Comparison of ENCODE assay signal across 8 cellular contexts in the genomic region with DNA sequence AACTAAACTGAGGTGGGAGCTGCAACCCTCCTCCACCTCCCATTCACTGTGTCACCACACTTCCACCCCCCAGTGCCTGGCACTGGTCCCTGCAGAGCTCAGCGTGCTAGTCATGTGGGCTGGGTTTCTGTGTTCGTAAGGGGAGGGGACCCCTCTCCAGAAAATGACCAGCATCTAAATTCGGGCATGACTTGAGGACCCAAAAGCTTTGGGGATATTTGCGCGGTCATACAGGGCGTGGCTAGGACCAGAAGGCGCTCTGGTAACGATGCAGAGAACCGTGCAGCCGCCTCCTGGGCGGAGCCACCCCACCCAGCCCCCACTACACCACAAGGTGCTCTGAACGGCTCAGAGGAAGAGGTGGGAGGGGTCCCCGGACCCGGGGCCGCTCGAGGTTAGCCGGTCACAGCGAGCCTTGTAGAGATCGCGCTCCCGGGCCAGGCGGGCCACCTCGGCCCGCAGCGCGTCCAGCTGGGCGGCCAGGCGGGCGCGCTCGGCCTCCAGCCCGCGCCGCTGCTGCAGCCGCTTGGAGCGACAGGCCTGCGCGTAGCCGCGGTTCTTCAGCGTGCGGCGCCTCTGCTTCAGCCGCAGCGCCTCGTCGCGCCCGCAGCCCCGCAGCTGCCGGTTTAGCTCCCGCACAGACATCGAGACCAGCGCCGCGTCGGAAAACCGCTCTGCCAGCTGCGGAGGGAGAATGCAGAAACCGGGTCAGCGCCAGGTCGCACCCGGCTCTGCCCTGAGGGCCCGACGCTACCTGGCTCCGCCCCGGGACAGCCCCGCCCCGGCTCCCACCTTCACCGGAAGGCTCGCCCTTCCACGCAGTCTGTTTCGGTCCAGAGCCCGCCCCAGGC. TPM values are rescaled to one million over a fixed set of nuclear protein-coding genes. Genes with fewer than 3 reads are reported as not detected.
DNase-seq lines count a peak whose midpoint lies in the region; ATAC-seq and TF ChIP-seq lines count a peak whose summit lies in the region.

No MANE protein-coding gene starts in this region.

- H4K20me1 ChIP-seq in OCI-LY7 (ENCODE audit: insufficient read depth, low read length) = no peaks in the 10 kb centered on the region

- no peaks in the 10 kb centered on the region for H3K9me3 Mint-ChIP-seq in CD8-positive, alpha-beta T cell
- no peaks in the 10 kb centered on the region for H3K9me3 Mint-ChIP-seq in activated T-helper 17 cell treated with anti-CD3 and anti-CD28 coated beads, Interleukin-2, amount 50 U/mL, for 72 hours

- POLR2A ChIA-PET in CD8-positive, alpha-beta T cell (lab: Charles Lee) = interaction anchor here (0.8 to 4.5 kb wide), 17 partner anchors 9 to 779 kb away, joined by 3 to 41 read pairs (median 6); partner anchors contain the start of genes CARMIL3, CHMP4A, DCAF11 and NRL
- POLR2A ChIA-PET in OCI-LY7 (lab: Charles Lee) = interaction anchor here (0.6 to 3.9 kb wide), 14 partner anchors 10 to 1054 kb away, joined by 3 to 40 read pairs (median 4); partner anchors contain the start of genes CPNE6, DCAF11, NRL and PCK2

- H2AFZ ChIP-seq in OCI-LY7 (ENCODE audit: low read length) = peak overlapping the region; percentile 77
- peak overlapping the region; percentile 11 for H2AFZ ChIP-seq in neuron (ENCODE audit: low read depth, low read length)

- no peaks in the 10 kb centered on the region for H3K79me2 ChIP-seq in OCI-LY7 (ENCODE audit: insufficient read depth, low read depth, low read length)

- no peaks in the 10 kb centered on the region for H3K9me3 ChIP-seq in CD8-positive, alpha-beta T cell (ENCODE audit: low read length)
- H3K9me3 ChIP-seq in OCI-LY7 (ENCODE audit: low read length) (no peaks in the 10 kb centered on the region), neuron (ENCODE audit: low read length) (peaks cover 2% of the 10 kb centered on the region)

- H3K4me2 ChIP-seq in OCI-LY7 (ENCODE audit: low read length) = peak overlapping the region; percentile 72

- H3K4me3 ChIP-seq in CD8-positive, alpha-beta T cell (ENCODE audit: low read depth, low read length) = peak overlapping the region; percentile 68
- H3K4me3 ChIP-seq in OCI-LY7 (ENCODE audit: low read depth, low read length, poor library complexity, severe bottlenecking) (peak overlapping the region; percentile 71), fibroblast of villous mesenchyme (ENCODE audit: low read depth, low read length) (peak overlapping the region; percentile 54), neuron (ENCODE audit: low read length) (peak overlapping the region; percentile 47)

- no TSS peak for BruUV-seq in OCI-LY7 (replicated peaks; lab: Mats Ljungman, UMichigan)

- H3K4me1 Mint-ChIP-seq in CD8-positive, alpha-beta T cell (ENCODE audit: low read depth) = peaks cover 21% of the 10 kb centered on the region
- H3K4me1 Mint-ChIP-seq in activated T-helper 17 cell treated with anti-CD3 and anti-CD28 coated beads, Interleukin-2, amount 50 U/mL, for 72 hours = peaks cover 8% of the 10 kb centered on the region

- peak overlapping the region; percentile 87 for H3K4me3 Mint-ChIP-seq in CD8-positive, alpha-beta T cell
- peak overlapping the region; percentile 69 for H3K4me3 Mint-ChIP-seq in activated T-helper 17 cell treated with anti-CD3 and anti-CD28 coated beads, Interleukin-2, amount 50 U/mL, for 72 hours

- peak overlapping the region; percentile 88 for H3K27ac Mint-ChIP-seq in CD8-positive, alpha-beta T cell
- peak overlapping the region; percentile 46 for H3K27ac Mint-ChIP-seq in activated T-helper 17 cell treated with anti-CD3 and anti-CD28 coated beads, Interleukin-2, amount 50 U/mL, for 72 hours

- H3K9me2 ChIP-seq in OCI-LY7 (ENCODE audit: insufficient read depth, low read length) = no peaks in the 10 kb centered on the region

- H3K4me1 ChIP-seq in CD8-positive, alpha-beta T cell (ENCODE audit: insufficient read depth, low read length) = peaks cover 14% of the 10 kb centered on the region
- H3K4me1 ChIP-seq in OCI-LY7 (ENCODE audit: insufficient read depth, low read length, poor library complexity, severe bottlenecking) (peaks cover 24% of the 10 kb centered on the region), neuron (ENCODE audit: insufficient read depth, low read length) (peaks cover 33% of the 10 kb centered on the region)

- H3K27me3 ChIP-seq in CD8-positive, alpha-beta T cell (ENCODE audit: insufficient read depth, low read length) = no peaks in the 10 kb centered on the region
- peaks cover 57% of the 10 kb centered on the region for H3K27me3 ChIP-seq in neuron (ENCODE audit: insufficient read depth, low read length)

- H3K27me3 Mint-ChIP-seq in CD8-positive, alpha-beta T cell (ENCODE audit: low read depth) = no peaks in the 10 kb centered on the region
- no peaks in the 10 kb centered on the region for H3K27me3 Mint-ChIP-seq in activated T-helper 17 cell treated with anti-CD3 and anti-CD28 coated beads, Interleukin-2, amount 50 U/mL, for 72 hours

- no peaks in the 10 kb centered on the region for H3K36me3 ChIP-seq in CD8-positive, alpha-beta T cell (ENCODE audit: insufficient read depth, low read length)
- H3K36me3 ChIP-seq in OCI-LY7 (ENCODE audit: insufficient read depth, low read length) = no peaks in the 10 kb centered on the region
- H3K36me3 ChIP-seq in neuron (ENCODE audit: insufficient read depth, low read length) = no peaks in the 10 kb centered on the region

- H3K36me3 Mint-ChIP-seq in CD8-positive, alpha-beta T cell = no peaks in the 10 kb centered on the region
- H3K36me3 Mint-ChIP-seq in activated T-helper 17 cell treated with anti-CD3 and anti-CD28 coated beads, Interleukin-2, amount 50 U/mL, for 72 hours (ENCODE audit: low read depth) = no peaks in the 10 kb centered on the region

- peak; percentile 46 to 83 (median 66) for DNase-seq in CD8-positive, alpha-beta T cell
- DNase-seq in OCI-LY7 (ENCODE audit: low spot score) = peak; percentile 87
- DNase-seq in fibroblast of villous mesenchyme (ENCODE audit: low read depth) = peak; percentile 17
- DNase-seq in superior temporal gyrus (ENCODE audit: extremely low spot score) = peak; percentile 64

- ATAC-seq in CD8-positive, alpha-beta T cell = peak; percentile 89
- ATAC-seq in GM19351 (IDR thresholded peaks at IDR 0.05; ENCODE audit: unreplicated experiment) = peak; percentile 89
- peak; percentile 62 for ATAC-seq in HG03457 (IDR thresholded peaks at IDR 0.05; ENCODE audit: unreplicated experiment)
- peak; percentile 95 for ATAC-seq in activated T-helper 17 cell treated with anti-CD3 and anti-CD28 coated beads, Interleukin-2, amount 50 U/mL, for 72 hours (replicated peaks)

- TF ChIP-seq CTCF in CD8-positive, alpha-beta T cell (IDR thresholded peaks at IDR 0.05) = no peak
- TF ChIP-seq CTCF in OCI-LY7 (conservative IDR thresholded peaks at IDR 0.05; ENCODE audit: low read length) (no peak), fibroblast of villous mesenchyme (IDR thresholded peaks at IDR 0.05; ENCODE audit: insufficient read depth, low read depth, low read length) (no peak)

- intact Hi-C loops in CD8-positive, alpha-beta T cell (cut with DNase I, micrococcal nuclease) = loop anchor here in 1 of 2 experiments (1.0 to 5.0 kb wide), 3 partner anchors 13 to 1244 kb away; partner anchors contain the start of genes DCAF11, MMP14, NRL and PCK2
- intact Hi-C loops in OCI-LY7 (cut with micrococcal nuclease; ENCODE audit: unreplicated experiment) = no loop called here

- H3K27ac ChIP-seq in CD8-positive, alpha-beta T cell (ENCODE audit: low read depth, low read length) = peak overlapping the region; percentile 72
- H3K27ac ChIP-seq in OCI-LY7 (ENCODE audit: low read depth, low read length, poor library complexity, severe bottlenecking) = peak overlapping the region; percentile 39

- CTCF ChIA-PET in CD8-positive, alpha-beta T cell (lab: Charles Lee) = interaction anchor here (0.7 to 12.9 kb wide), 13 partner anchors 9 to 80 kb away, joined by 3 to 155 read pairs (median 6); partner anchors contain the start of genes CARMIL3, CPNE6, IRF9 and PCK2
- CTCF ChIA-PET in OCI-LY7 (lab: Charles Lee; ENCODE audit: unreplicated experiment) = interaction anchor here (0.6 to 1.7 kb wide), 3 partner anchors 14 to 369 kb away, joined by 3 to 6 read pairs (median 5); partner anchors contain the start of gene PCK2

RNA-seq across cellular contexts. Expression of gene CPNE6, which starts 9.8 kb away (rescaled TPM):
- total RNA-seq in CD8-positive, alpha-beta T cell = not detected
- 0.10 TPM in 1 of 2 replicates, not detected in the other for total RNA-seq in OCI-LY7 (2014; rRNA removed; shearing (Covaris generic))
- total RNA-seq in OCI-LY7 (2022) = not detected in 2 replicates
- total RNA-seq in activated T-helper 17 cell treated with anti-CD3 and anti-CD28 coated beads, Interleukin-2, amount 50 U/mL, for 72 hours = not detected
- not detected in 2 replicates for total RNA-seq in fibroblast of villous mesenchyme

RNA-seq across cellular contexts. Expression of gene PCK2, which starts 13.0 kb away (rescaled TPM):
- 1 to 10 TPM; 4.9 to 5.2 TPM for total RNA-seq in CD8-positive, alpha-beta T cell
- total RNA-seq in OCI-LY7 (2014; rRNA removed; shearing (Covaris generic)) = 33.7 and 43.6 TPM in 2 replicates
- total RNA-seq in OCI-LY7 (2022) (130 TPM in 2 replicates), fibroblast of villous mesenchyme (13.0 and 33.2 TPM in 2 replicates)
- 10 to 100 TPM; 31.4 to 57.6 TPM for total RNA-seq in activated T-helper 17 cell treated with anti-CD3 and anti-CD28 coated beads, Interleukin-2, amount 50 U/mL, for 72 hours

RNA-seq across cellular contexts. Expression of gene CARMIL3, which starts 29.3 kb away (rescaled TPM):
- total RNA-seq in CD8-positive, alpha-beta T cell = under 1 TPM; 0.14 to 0.19 TPM
- 0.03 and 0.32 TPM in 2 replicates for total RNA-seq in OCI-LY7 (2014; rRNA removed; shearing (Covaris generic))
- 0.21 TPM in 1 of 2 replicates, not detected in the other for total RNA-seq in OCI-LY7 (2022)
- 1 to 10 TPM; 2.1 to 4.2 TPM for total RNA-seq in activated T-helper 17 cell treated with anti-CD3 and anti-CD28 coated beads, Interleukin-2, amount 50 U/mL, for 72 hours
- total RNA-seq in fibroblast of villous mesenchyme = not detected in 2 replicates

RNA-seq across cellular contexts. Expression of gene DCAF11, which starts 33.5 kb away (rescaled TPM):
- total RNA-seq in CD8-positive, alpha-beta T cell = 10 to 100 TPM; 88.7 to 89.7 TPM
- total RNA-seq in OCI-LY7 (2014; rRNA removed; shearing (Covaris generic)) = 75.5 and 79.2 TPM in 2 replicates
- total RNA-seq in OCI-LY7 (2022) (63.6 and 77.3 TPM in 2 replicates), fibroblast of villous mesenchyme (45.1 and 47.9 TPM in 2 replicates)
- 10 to 100 TPM; 72.4 to 94.8 TPM for total RNA-seq in activated T-helper 17 cell treated with anti-CD3 and anti-CD28 coated beads, Interleukin-2, amount 50 U/mL, for 72 hours

RNA-seq across cellular contexts. Expression of gene NRL, which starts 33.6 kb away (rescaled TPM):
- total RNA-seq in CD8-positive, alpha-beta T cell = 1 to 10 TPM; 3.4 to 3.8 TPM
- 3.1 and 4.6 TPM in 2 replicates for total RNA-seq in OCI-LY7 (2014; rRNA removed; shearing (Covaris generic))
- total RNA-seq in OCI-LY7 (2022) (7.5 and 8.1 TPM in 2 replicates), fibroblast of villous mesenchyme (0.86 and 1.3 TPM in 2 replicates)
- 1 to 10 TPM; 1.7 to 2.5 TPM for total RNA-seq in activated T-helper 17 cell treated with anti-CD3 and anti-CD28 coated beads, Interleukin-2, amount 50 U/mL, for 72 hours

Comparison
In these comparisons a context has a peak if more than half of its experiments do, and no peak if none do; other contexts are left out.
1. Peak in every context shown above with its lines: DNase-seq, ATAC-seq, H3K4me3 ChIP-seq and H3K27ac ChIP-seq.
2. DNase-seq: peak in every context shown above with its lines; median percentile 87 in OCI-LY7; 66 in CD8-positive, alpha-beta T cell; 64 in superior temporal gyrus; 17 in fibroblast of villous mesenchyme.